Comparison of ENCODE assay signal across 11 cellular contexts in the genomic region with DNA sequence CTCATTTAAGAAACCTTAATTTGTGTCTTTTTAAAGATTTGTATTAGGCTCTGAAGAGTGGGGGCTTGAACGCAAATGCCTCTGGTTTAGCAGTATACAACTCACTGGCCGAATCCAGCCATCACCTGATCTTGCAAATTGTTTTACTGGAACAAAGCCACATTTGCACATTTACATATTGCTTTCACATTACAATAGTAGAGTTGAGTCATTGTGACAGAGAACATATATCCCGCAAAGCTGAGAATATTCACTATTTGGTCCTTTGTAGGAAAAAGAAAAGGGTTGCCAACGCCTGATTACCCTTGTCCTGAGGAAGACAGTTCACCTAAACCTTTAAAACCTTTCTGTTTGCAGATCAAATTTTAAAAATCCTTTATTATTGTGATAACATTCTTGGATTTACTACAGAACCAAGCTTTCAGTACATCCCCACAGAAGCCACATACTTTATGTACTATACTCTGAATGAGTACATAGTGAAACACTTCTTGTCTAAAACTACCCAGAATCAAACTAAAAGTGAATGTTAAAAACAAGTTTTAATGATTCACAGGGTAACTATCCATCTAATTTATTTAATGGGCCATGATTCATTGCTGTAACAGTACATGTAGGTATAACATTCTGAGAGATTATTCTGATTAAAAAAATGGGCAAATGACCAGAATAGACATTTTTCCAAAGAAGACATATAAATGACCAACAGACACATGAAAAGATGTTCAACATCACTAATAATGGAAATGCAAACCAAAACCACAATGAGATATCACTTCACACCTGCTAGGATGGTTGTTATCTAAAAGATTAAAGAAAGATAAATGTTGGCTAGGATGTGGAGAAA.
A peak's percentile ranks its signal among the peaks of the same experiment; 100 is the strongest.
DNase-seq lines count a peak whose midpoint lies in the region; ATAC-seq, FAIRE-seq and TF ChIP-seq lines count a peak whose summit lies in the region.
"Had no signal": no experiment of that assay in that cellular context is flagged by ENCODE, and none has a peak within 500 bp of the region (broad histone marks: within the 10 kb centered on the region; RNA-seq: fewer than 3 reads in every experiment).

No MANE protein-coding gene starts in this region.

- peak overlapping the region; percentile 89; the same call in 1 of the 2 replicates for H3K18ac ChIP-seq in IMR-90 (ENCODE audit: low read depth, low read length)

- ATAC-seq in GM19043 (IDR thresholded peaks at IDR 0.05; ENCODE audit: low read depth, unreplicated experiment) (peak; percentile 69), HG02759 (IDR thresholded peaks at IDR 0.05; ENCODE audit: unreplicated experiment) (peak; percentile 74), IMR-90 (ENCODE audit: low read depth) (peak; percentile 67)

- TF ChIP-seq RAD21 in IMR-90 (IDR thresholded peaks at IDR 0.05; ENCODE audit: low read length), result no peak

- intact Hi-C loops in IMR-90 (cut with micrococcal nuclease), result loop anchor here (5.0 kb wide), 3 partner anchors 132 to 193 kb away; partner anchors contain the start of genes TSLP and WDR36

- peak overlapping the region; percentile 78 for H2BK5ac ChIP-seq in IMR-90 (ENCODE audit: low read depth, low read length, poor library complexity, severe bottlenecking)

- H3K4me1 ChIP-seq in IMR-90 (ENCODE audit: control insufficient read depth, insufficient read depth, low read length), result peaks cover 9% of the 10 kb centered on the region; the same call in 1 of the 2 replicates
- no peaks in the 10 kb centered on the region for H3K4me1 ChIP-seq in effector memory CD4-positive, alpha-beta T cell (ENCODE audit: control insufficient read depth, insufficient read depth, low read length, poor library complexity, severe bottlenecking)

- dilution Hi-C loops in IMR-90 (cut with HindIII; ENCODE audit: low sequenced_read_pairs, unreplicated experiment), result no loop called here

- WGBS in IMR-90 (ENCODE audit: extremely low coverage in 2 of 2, insufficient read length in 1 of 2), 2 experiments, result no CpG with 5 or more reads among the region's 4 CpGs

- H3K23ac ChIP-seq in IMR-90 (ENCODE audit: low read depth, low read length), result peak overlapping the region; percentile 66; the same call in 1 of the 2 replicates

- no peak overlapping the region for H2AK9ac ChIP-seq in IMR-90 (replicated peaks; ENCODE audit: low read depth, low read length, poor library complexity)

- no peak for FAIRE-seq in GM19239 (lab: Jason Lieb, UNC)

- 0 out of 2 replicates have a peak overlapping the region, but pooled peaks have one; percentile 1 for H3K14ac ChIP-seq in IMR-90 (replicated peaks; ENCODE audit: low read depth, low read length)

- H3K79me1 ChIP-seq in IMR-90 (ENCODE audit: low read depth in 1 of 2, low read length in 2 of 2), result no peaks in the 10 kb centered on the region

- H2BK20ac ChIP-seq in IMR-90 (ENCODE audit: low read depth, low read length), result peak overlapping the region; percentile 84

- H3K27me3 ChIP-seq in IMR-90 (ENCODE audit: control insufficient read depth, insufficient read depth, low read length), result no peaks in the 10 kb centered on the region
- H3K27me3 ChIP-seq in effector memory CD4-positive, alpha-beta T cell (replicated peaks; ENCODE audit: control insufficient read depth, insufficient read depth, low read length, poor library complexity, severe bottlenecking), result no peaks in the 10 kb centered on the region

- no peaks in the 10 kb centered on the region for H4K20me1 ChIP-seq in IMR-90 (ENCODE audit: insufficient read depth, low read length)

- no peak for TF ChIP-seq POLR2A in IMR-90 (IDR thresholded peaks at IDR 0.05; ENCODE audit: low read depth, low read length)

- no peaks in the 10 kb centered on the region for H3K9me1 ChIP-seq in IMR-90 (ENCODE audit: insufficient read depth, low read length)

- peak overlapping the region; percentile 69 for H3K56ac ChIP-seq in IMR-90 (ENCODE audit: extremely low read depth, insufficient read depth, low read length)

- CTCF ChIA-PET in IMR-90 (lab: Yijun Ruan, JAX), result interaction anchor here (1.0 kb wide), 1 partner anchor 17 kb away, joined by 3 read pairs; no protein-coding TSS in a partner anchor

- H3K36me3 ChIP-seq in IMR-90 (ENCODE audit: control insufficient read depth, insufficient read depth, low read length), result no peaks in the 10 kb centered on the region
- H3K36me3 ChIP-seq in effector memory CD4-positive, alpha-beta T cell (ENCODE audit: control insufficient read depth, insufficient read depth, low read length), result no peaks in the 10 kb centered on the region

- no peaks in the 10 kb centered on the region for H3K9me3 ChIP-seq in IMR-90 (ENCODE audit: control insufficient read depth, insufficient read depth, low read length)
- no peaks in the 10 kb centered on the region for H3K9me3 ChIP-seq in effector memory CD4-positive, alpha-beta T cell (ENCODE audit: control insufficient read depth, low read length)

- DNase-seq in IMR-90 (peak; percentile 72), iris pigment epithelial cell (ENCODE audit: low read depth) (peak; percentile 71), GM19239 (ENCODE audit: insufficient read length, low spot score) (no peak), NAMALWA (ENCODE audit: low spot score) (no peak), DMS114 treated with DMSO at 0.1 percent for 48 hours (lab: John Stamatoyannopoulos, UW; ENCODE audit: unreplicated experiment) (no peak)
- no peak for DNase-seq in effector memory CD4-positive, alpha-beta T cell
- DNase-seq: activated CD4-positive, alpha-beta T cell treated with anti-CD3 and anti-CD28 coated beads, Interleukin-2, amount 10 ng/mL, durations not matched to agents 24 days and 14 days; effector CD4-positive, alpha-beta T cell; NCI-H1436 treated with DMSO at 0.1 percent for 48 hours had no signal

- TF ChIP-seq CTCF in IMR-90 (conservative IDR thresholded peaks at IDR 0.05; ENCODE audit: low read depth, low read length), result no peak

- no TSS peak for BruUV-seq in IMR-90 (replicated peaks; lab: Mats Ljungman, UMichigan)

- H2BK15ac ChIP-seq in IMR-90 (ENCODE audit: low read depth, low read length), result peak overlapping the region; percentile 60; the same call in 2 of the 3 replicates

- H4K91ac ChIP-seq in IMR-90 (ENCODE audit: insufficient read depth, low read depth, low read length), result peak overlapping the region; percentile 48

- H3K4me2 ChIP-seq in IMR-90 (ENCODE audit: low read depth, low read length), result peak overlapping the region; percentile 83; the same call in 1 of the 2 replicates

- peak overlapping the region; percentile 50; the same call in 1 of the 2 replicates for H2AK5ac ChIP-seq in IMR-90 (ENCODE audit: low read depth, low read length)

- POLR2A ChIA-PET in IMR-90 (lab: Charles Lee; ENCODE audit: unreplicated experiment), result interaction anchor here (1.6 kb wide), 1 partner anchor 17 kb away, joined by 5 read pairs; no protein-coding TSS in a partner anchor

- H2BK120ac ChIP-seq in IMR-90 (ENCODE audit: low read depth, low read length), result peak overlapping the region; percentile 75

- H4K8ac ChIP-seq in IMR-90 (ENCODE audit: low read depth in 2 of 2, low read length in 2 of 2), result peak overlapping the region; percentile 37 to 65

- H3K4me3 ChIP-seq in IMR-90 (ENCODE audit: insufficient read depth, low read depth, low read length), result no peak overlapping the region; the same call in 1 of the 2 replicates
- no peak overlapping the region for H3K4me3 ChIP-seq in effector memory CD4-positive, alpha-beta T cell (ENCODE audit: insufficient read depth, low read depth, low read length, poor library complexity, severe bottlenecking)

- H3K9ac ChIP-seq in IMR-90 (ENCODE audit: low read depth, low read length), result peak overlapping the region; percentile 29; the same call in 1 of the 2 replicates

- H3K4ac ChIP-seq in IMR-90 (ENCODE audit: low read depth, low read length), result peak overlapping the region; percentile 76

- no peak overlapping the region for H2AFZ ChIP-seq in IMR-90 (replicated peaks; ENCODE audit: low read length, poor library complexity)

- H3K27ac ChIP-seq in IMR-90 (ENCODE audit: insufficient read depth, low read length), result peak overlapping the region; percentile 97
- no peak overlapping the region for H3K27ac ChIP-seq in effector memory CD4-positive, alpha-beta T cell (ENCODE audit: insufficient read depth, low read length, poor library complexity, severe bottlenecking)

- in situ Hi-C loops in IMR-90 (cut with MboI; ENCODE audit: low sequenced_read_pairs), result no loop called here

- H4K5ac ChIP-seq in IMR-90 (ENCODE audit: low read depth, low read length), result peak overlapping the region; percentile 65; the same call in 1 of the 2 replicates

TF ChIP-seq in IMR-90, 13 proteins besides CTCF, POLR2A, EP300 and RAD21:
- no peak for TF ChIP-seq ELK1 (IDR thresholded peaks at IDR 0.05; ENCODE audit: borderline replicate concordance, low read depth, low read length)
- TF ChIP-seq NFE2L2 (IDR thresholded peaks at IDR 0.05; ENCODE audit: low read depth, low read length), result no peak
- no peak for TF ChIP-seq BHLHE40 (IDR thresholded peaks at IDR 0.05; ENCODE audit: low read depth, low read length)
- TF ChIP-seq, protein P1, sequence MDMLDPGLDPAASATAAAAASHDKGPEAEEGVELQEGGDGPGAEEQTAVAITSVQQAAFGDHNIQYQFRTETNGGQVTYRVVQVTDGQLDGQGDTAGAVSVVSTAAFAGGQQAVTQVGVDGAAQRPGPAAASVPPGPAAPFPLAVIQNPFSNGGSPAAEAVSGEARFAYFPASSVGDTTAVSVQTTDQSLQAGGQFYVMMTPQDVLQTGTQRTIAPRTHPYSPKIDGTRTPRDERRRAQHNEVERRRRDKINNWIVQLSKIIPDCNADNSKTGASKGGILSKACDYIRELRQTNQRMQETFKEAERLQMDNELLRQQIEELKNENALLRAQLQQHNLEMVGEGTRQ (IDR thresholded peaks at IDR 0.05; ENCODE audit: low read depth, low read length), result no peak
- no peak for TF ChIP-seq FOS (IDR thresholded peaks at IDR 0.05; ENCODE audit: low read depth, low read length)
- TF ChIP-seq MAZ (IDR thresholded peaks at IDR 0.05; ENCODE audit: borderline replicate concordance, low read depth, low read length), result no peak
- no peak for TF ChIP-seq CEBPB (IDR thresholded peaks at IDR 0.05; ENCODE audit: low read depth, low read length)
- no peak for TF ChIP-seq RCOR1 (IDR thresholded peaks at IDR 0.05; ENCODE audit: insufficient replicate concordance, low read length)
- TF ChIP-seq SMC3 (IDR thresholded peaks at IDR 0.05; ENCODE audit: low read depth, low read length), result no peak

Comparison
In these comparisons a context has a peak if more than half of its experiments do, and no peak if none do; other contexts are left out.
1. DNase-seq: peak in IMR-90 (single experiment) and iris pigment epithelial cell (single experiment); none in GM19239 (single experiment), NAMALWA (single experiment), effector memory CD4-positive, alpha-beta T cell (0 of 3) and DMS114 treated with DMSO at 0.1 percent for 48 hours (single experiment).
2. Peak in every context shown above with its lines, with median percentiles within 50 percentile points of each other: ATAC-seq.